ENCODE assay signal across 3 cellular contexts in the genomic region with DNA sequence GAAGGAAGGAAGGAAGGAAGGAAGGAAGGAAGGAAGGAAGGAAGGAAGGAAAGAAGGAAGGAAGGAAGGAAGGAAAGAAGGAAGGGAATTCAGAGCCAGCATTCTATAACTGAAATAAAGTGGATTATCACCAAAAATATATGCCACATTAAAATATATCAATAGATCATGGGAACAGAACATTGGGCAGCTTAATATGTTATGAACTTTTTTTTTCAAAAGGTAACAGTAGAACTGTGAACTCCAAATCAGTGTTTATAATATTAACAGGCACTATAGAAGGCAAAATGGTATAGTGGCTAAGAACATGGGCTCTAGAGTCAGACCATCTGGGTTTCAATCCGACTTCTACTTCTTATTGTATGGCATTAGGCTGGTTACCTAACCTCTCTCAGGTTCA.
"Had no signal": no experiment of that assay in that cellular context is flagged by ENCODE, and none has a peak within 500 bp of the region (broad histone marks: within the 10 kb centered on the region; RNA-seq: fewer than 3 reads in every experiment).

No MANE protein-coding gene starts in this region.

- H3K4me3 ChIP-seq: GM12878 had no signal

- DNase-seq: GDM1, GF-D8 had no signal

- ATAC-seq: GM12878 had no signal
